Comparison of ENCODE assay signal across 1 cellular context in the genomic region with DNA sequence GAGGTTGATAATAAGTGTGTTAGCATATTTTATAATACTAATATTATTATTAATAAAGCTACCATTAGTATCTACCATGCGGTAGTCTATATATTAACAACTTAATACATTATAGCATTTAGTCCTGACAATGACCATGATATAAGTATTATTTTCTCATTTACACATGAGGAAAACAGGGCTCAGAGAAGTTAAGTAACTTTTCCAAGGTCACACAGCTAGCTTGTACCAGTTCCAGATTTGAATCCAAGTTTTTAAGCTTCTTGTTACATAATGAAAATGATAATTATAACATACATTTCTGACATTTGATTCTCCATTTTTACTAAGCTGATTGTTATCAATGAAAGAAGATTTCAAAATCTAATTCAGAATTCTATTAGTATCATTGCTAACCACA.
TF ChIP-seq lines count a peak whose summit lies in the region.

No MANE protein-coding gene starts in this region.

TF ChIP-seq in K562, 482 proteins besides CTCF, POLR2A, EP300 and RAD21 (continued from another document):
- TF ChIP-seq, protein P1, sequence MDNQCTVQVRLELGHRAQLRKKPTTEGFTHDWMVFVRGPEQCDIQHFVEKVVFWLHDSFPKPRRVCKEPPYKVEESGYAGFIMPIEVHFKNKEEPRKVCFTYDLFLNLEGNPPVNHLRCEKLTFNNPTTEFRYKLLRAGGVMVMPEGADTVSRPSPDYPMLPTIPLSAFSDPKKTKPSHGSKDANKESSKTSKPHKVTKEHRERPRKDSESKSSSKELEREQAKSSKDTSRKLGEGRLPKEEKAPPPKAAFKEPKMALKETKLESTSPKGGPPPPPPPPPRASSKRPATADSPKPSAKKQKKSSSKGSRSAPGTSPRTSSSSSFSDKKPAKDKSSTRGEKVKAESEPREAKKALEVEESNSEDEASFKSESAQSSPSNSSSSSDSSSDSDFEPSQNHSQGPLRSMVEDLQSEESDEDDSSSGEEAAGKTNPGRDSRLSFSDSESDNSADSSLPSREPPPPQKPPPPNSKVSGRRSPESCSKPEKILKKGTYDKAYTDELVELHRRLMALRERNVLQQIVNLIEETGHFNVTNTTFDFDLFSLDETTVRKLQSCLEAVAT (IDR thresholded peaks at IDR 0.05) = no peak
- TF ChIP-seq PHB2 (IDR thresholded peaks at IDR 0.05; ENCODE audit: low read depth) (no peak), ZNF140 (CRISPR knock-in tag; IDR thresholded peaks at IDR 0.05) (no peak), ZNF77 (CRISPR knock-in tag; IDR thresholded peaks at IDR 0.05) (no peak), RBM25 (IDR thresholded peaks at IDR 0.05; ENCODE audit: low read depth, low read length, severe bottlenecking) (peak; percentile 100), CBFA2T2 (conservative IDR thresholded peaks at IDR 0.05) (no peak), SMARCA5 (IDR thresholded peaks at IDR 0.05) (0 out of 2 replicates have a peak, but pooled peaks have one; percentile 59), NR2C2 (CRISPR knock-in tag; IDR thresholded peaks at IDR 0.05) (no peak), NR2C2 (tag; IDR thresholded peaks at IDR 0.05) (no peak), ADNP (tag; IDR thresholded peaks at IDR 0.05) (peak; percentile 79), HIVEP1 (CRISPR knock-in tag; IDR thresholded peaks at IDR 0.05) (no peak), BCOR (IDR thresholded peaks at IDR 0.05) (peak; percentile 91), NR2F6 (CRISPR knock-in tag; IDR thresholded peaks at IDR 0.05) (no peak)
- TF ChIP-seq, protein P2, sequence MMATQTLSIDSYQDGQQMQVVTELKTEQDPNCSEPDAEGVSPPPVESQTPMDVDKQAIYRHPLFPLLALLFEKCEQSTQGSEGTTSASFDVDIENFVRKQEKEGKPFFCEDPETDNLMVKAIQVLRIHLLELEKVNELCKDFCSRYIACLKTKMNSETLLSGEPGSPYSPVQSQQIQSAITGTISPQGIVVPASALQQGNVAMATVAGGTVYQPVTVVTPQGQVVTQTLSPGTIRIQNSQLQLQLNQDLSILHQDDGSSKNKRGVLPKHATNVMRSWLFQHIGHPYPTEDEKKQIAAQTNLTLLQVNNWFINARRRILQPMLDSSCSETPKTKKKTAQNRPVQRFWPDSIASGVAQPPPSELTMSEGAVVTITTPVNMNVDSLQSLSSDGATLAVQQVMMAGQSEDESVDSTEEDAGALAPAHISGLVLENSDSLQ (IDR thresholded peaks at IDR 0.05) = no peak
- TF ChIP-seq, protein P3, sequence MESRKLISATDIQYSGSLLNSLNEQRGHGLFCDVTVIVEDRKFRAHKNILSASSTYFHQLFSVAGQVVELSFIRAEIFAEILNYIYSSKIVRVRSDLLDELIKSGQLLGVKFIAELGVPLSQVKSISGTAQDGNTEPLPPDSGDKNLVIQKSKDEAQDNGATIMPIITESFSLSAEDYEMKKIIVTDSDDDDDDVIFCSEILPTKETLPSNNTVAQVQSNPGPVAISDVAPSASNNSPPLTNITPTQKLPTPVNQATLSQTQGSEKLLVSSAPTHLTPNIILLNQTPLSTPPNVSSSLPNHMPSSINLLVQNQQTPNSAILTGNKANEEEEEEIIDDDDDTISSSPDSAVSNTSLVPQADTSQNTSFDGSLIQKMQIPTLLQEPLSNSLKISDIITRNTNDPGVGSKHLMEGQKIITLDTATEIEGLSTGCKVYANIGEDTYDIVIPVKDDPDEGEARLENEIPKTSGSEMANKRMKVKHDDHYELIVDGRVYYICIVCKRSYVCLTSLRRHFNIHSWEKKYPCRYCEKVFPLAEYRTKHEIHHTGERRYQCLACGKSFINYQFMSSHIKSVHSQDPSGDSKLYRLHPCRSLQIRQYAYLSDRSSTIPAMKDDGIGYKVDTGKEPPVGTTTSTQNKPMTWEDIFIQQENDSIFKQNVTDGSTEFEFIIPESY (CRISPR knock-in tag; IDR thresholded peaks at IDR 0.05) = no peak
- TF ChIP-seq, protein P4, sequence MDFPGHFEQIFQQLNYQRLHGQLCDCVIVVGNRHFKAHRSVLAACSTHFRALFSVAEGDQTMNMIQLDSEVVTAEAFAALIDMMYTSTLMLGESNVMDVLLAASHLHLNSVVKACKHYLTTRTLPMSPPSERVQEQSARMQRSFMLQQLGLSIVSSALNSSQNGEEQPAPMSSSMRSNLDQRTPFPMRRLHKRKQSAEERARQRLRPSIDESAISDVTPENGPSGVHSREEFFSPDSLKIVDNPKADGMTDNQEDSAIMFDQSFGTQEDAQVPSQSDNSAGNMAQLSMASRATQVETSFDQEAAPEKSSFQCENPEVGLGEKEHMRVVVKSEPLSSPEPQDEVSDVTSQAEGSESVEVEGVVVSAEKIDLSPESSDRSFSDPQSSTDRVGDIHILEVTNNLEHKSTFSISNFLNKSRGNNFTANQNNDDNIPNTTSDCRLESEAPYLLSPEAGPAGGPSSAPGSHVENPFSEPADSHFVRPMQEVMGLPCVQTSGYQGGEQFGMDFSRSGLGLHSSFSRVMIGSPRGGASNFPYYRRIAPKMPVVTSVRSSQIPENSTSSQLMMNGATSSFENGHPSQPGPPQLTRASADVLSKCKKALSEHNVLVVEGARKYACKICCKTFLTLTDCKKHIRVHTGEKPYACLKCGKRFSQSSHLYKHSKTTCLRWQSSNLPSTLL (IDR thresholded peaks at IDR 0.05) = no peak
TF ChIP-seq in K562: peak in this region for 9.
